Comparison of ENCODE assay signal across 27 cellular contexts in genomic region chr16:70720431-70721201, GRCh38. TPM values are rescaled to one million over a fixed set of nuclear protein-coding genes. Genes with fewer than 3 reads are reported as not detected.
DNase-seq lines count a peak whose midpoint lies in the region; ATAC-seq and TF ChIP-seq lines count a peak whose summit lies in the region.
"Had no signal": no experiment of that assay in that cellular context is flagged by ENCODE, and none has a peak within 500 bp of the region (broad histone marks: within the 10 kb centered on the region; RNA-seq: fewer than 3 reads in every experiment).

No MANE protein-coding gene starts in this region.

- ATAC-seq in left cardiac atrium (no peak), WTC11 (no peak), lung (ENCODE audit: insufficient read depth, low FRiP score) (peak; percentile 4), HG03460 (IDR thresholded peaks at IDR 0.05; ENCODE audit: unreplicated experiment) (no peak)
- ATAC-seq: gastroesophageal sphincter, HCT116, T-helper 17 cell had no signal

- TF ChIP-seq CTCF in cardiac muscle cell (IDR thresholded peaks at IDR 0.05; ENCODE audit: low read depth, low read length) (no peak), WTC11 (IDR thresholded peaks at IDR 0.05) (no peak), lung (IDR thresholded peaks at IDR 0.05; ENCODE audit: control extremely low read depth, extremely low read depth) (no peak)

- H3K9me3 Mint-ChIP-seq in WTC11: peaks cover 15% of the 10 kb centered on the region
- H3K9me3 Mint-ChIP-seq: activated CD4-positive, alpha-beta T cell treated with anti-CD3 and anti-CD28 coated beads, Interleukin-2, amount 10 ng/mL, durations not matched to agents 7 days and 5 days; IgD-negative memory B cell had no signal

- CTCF ChIA-PET in WTC11 (lab: Charles Lee): no interaction called here

- DNase-seq in cardiac muscle cell (ENCODE audit: low read depth in 1 of 2, low spot score in 1 of 2) (no peak), left cardiac atrium (no peak), WTC11 (ENCODE audit: low spot score) (no peak), lung (ENCODE audit: low spot score) (no peak), NCI-H526 (lab: John Stamatoyannopoulos, UW) (no peak)
- DNase-seq in central memory CD4-positive, alpha-beta T cell: no peak
- DNase-seq: activated CD4-positive, alpha-beta T cell treated with anti-CD3 and anti-CD28 coated beads, Interleukin-2, amount 10 ng/mL, durations not matched to agents 7 days and 5 days; activated CD8-positive, alpha-beta memory T cell treated with anti-CD3 and anti-CD28 coated beads, Interleukin-2, amount 50 U/mL, for 48 hours; activated gamma-delta T cell; adrenal gland; cortex of kidney; endodermal cell; hypothalamus; lower lobe of right lung; NCI-H1092 treated with DMSO at 0.1 percent for 48 hours; NCI-H1930; NCI-H226; NCI-H774; posterior cingulate gyrus; sigmoid colon; SK-N-SH; T-helper 17 cell had no signal

- no peaks in the 10 kb centered on the region for H3K36me3 ChIP-seq in cardiac muscle cell
- H3K36me3 ChIP-seq in lung (ENCODE audit: control insufficient read depth in 2 of 2, insufficient read depth in 2 of 2, low read length in 2 of 2): peaks cover 0 to 11% of the 10 kb centered on the region in 2 donors
- H3K36me3 ChIP-seq: adrenal gland, breast epithelium had no signal

- H3K9me3 ChIP-seq in cardiac muscle cell (ENCODE audit: low read depth): no peaks in the 10 kb centered on the region
- no peaks in the 10 kb centered on the region for H3K9me3 ChIP-seq in lung (ENCODE audit: control insufficient read depth in 2 of 2, insufficient read depth in 1 of 2, low read length in 1 of 2)
- H3K9me3 ChIP-seq: adrenal gland, breast epithelium, gastroesophageal sphincter, lower lobe of right lung, sigmoid colon, SK-N-SH had no signal

- peaks cover 24% of the 10 kb centered on the region for H3K4me1 ChIP-seq in cardiac muscle cell (ENCODE audit: low read depth)
- H3K4me1 ChIP-seq in lung (ENCODE audit: control insufficient read depth in 2 of 2, insufficient read depth in 2 of 2, low read length in 2 of 2): peaks cover 0 to 19% of the 10 kb centered on the region in 2 donors

- POLR2A ChIA-PET in WTC11 (lab: Charles Lee): no interaction called here

- no peak overlapping the region for H3K4me3 Mint-ChIP-seq in WTC11
- H3K4me3 Mint-ChIP-seq: activated CD4-positive, alpha-beta T cell treated with anti-CD3 and anti-CD28 coated beads, Interleukin-2, amount 10 ng/mL, durations not matched to agents 7 days and 5 days; endodermal cell; IgD-negative memory B cell; T-helper 17 cell had no signal

- H3K4me1 Mint-ChIP-seq in WTC11: peaks cover 8% of the 10 kb centered on the region

- peak overlapping the region; percentile 21 for H3K27ac ChIP-seq in cardiac muscle cell
- peak overlapping the region in 1 of 2 donors; percentile 54 for H3K27ac ChIP-seq in lung (ENCODE audit: low read depth in 1 of 2, low read length in 1 of 2)
- H3K27ac ChIP-seq: adrenal gland, breast epithelium, gastroesophageal sphincter, lower lobe of right lung, sigmoid colon had no signal

- intact Hi-C loops in left cardiac atrium (cut with DNase I): no loop called here

- 75 to 84% methylated on average over 18 of the region's 18 CpGs for WGBS in lung, 2 donors

- no peaks in the 10 kb centered on the region for H3K27me3 ChIP-seq in cardiac muscle cell
- no peaks in the 10 kb centered on the region for H3K27me3 ChIP-seq in lung (ENCODE audit: control insufficient read depth, insufficient read depth)
- H3K27me3 ChIP-seq: adrenal gland, breast epithelium, gastroesophageal sphincter, sigmoid colon had no signal

- peak overlapping the region; percentile 14; the same call in 1 of the 2 replicates for H3K27ac Mint-ChIP-seq in WTC11
- H3K27ac Mint-ChIP-seq: activated CD4-positive, alpha-beta T cell treated with anti-CD3 and anti-CD28 coated beads, Interleukin-2, amount 10 ng/mL, durations not matched to agents 7 days and 5 days; endodermal cell; IgD-negative memory B cell; T-helper 17 cell had no signal

- H3K27me3 Mint-ChIP-seq in WTC11 (ENCODE audit: low read depth): no peaks in the 10 kb centered on the region
- H3K27me3 Mint-ChIP-seq: activated CD4-positive, alpha-beta T cell treated with anti-CD3 and anti-CD28 coated beads, Interleukin-2, amount 10 ng/mL, durations not matched to agents 7 days and 5 days; IgD-negative memory B cell; T-helper 17 cell had no signal

- H3K36me3 Mint-ChIP-seq in WTC11: peaks cover 22% of the 10 kb centered on the region

- H3K4me3 ChIP-seq in cardiac muscle cell (no peak overlapping the region), lung (no peak overlapping the region)
- H3K4me3 ChIP-seq: adrenal gland, breast epithelium, gastroesophageal sphincter, lower lobe of right lung, sigmoid colon had no signal

TF ChIP-seq in WTC11, 78 proteins besides CTCF, POLR2A, EP300 and RAD21:
- TF ChIP-seq ATF2 (CRISPR knock-in tag; IDR thresholded peaks at IDR 0.05; ENCODE audit: borderline replicate concordance, low read depth): no peak
- TF ChIP-seq JUN (CRISPR knock-in tag; IDR thresholded peaks at IDR 0.05): no peak
- TF ChIP-seq ZNF416 (CRISPR knock-in tag; IDR thresholded peaks at IDR 0.05): no peak
- no peak for TF ChIP-seq NR2C2 (CRISPR knock-in tag; IDR thresholded peaks at IDR 0.05)
- TF ChIP-seq CREM (CRISPR knock-in tag; IDR thresholded peaks at IDR 0.05): no peak
- no peak for TF ChIP-seq ZNF396 (CRISPR knock-in tag; IDR thresholded peaks at IDR 0.05; ENCODE audit: borderline replicate concordance)
- no peak for TF ChIP-seq ZNF425 (CRISPR knock-in tag; conservative IDR thresholded peaks at IDR 0.05)
- TF ChIP-seq HMGXB4 (CRISPR knock-in tag; IDR thresholded peaks at IDR 0.05): no peak
- no peak for TF ChIP-seq ZNF138 (CRISPR knock-in tag; conservative IDR thresholded peaks at IDR 0.05)
- no peak for TF ChIP-seq ZNF219 (CRISPR knock-in tag; IDR thresholded peaks at IDR 0.05; ENCODE audit: borderline replicate concordance)
- no peak for TF ChIP-seq NFYB (CRISPR knock-in tag; conservative IDR thresholded peaks at IDR 0.05; ENCODE audit: low read depth)

RNA-seq across cellular contexts. Expression of gene MTSS2, which starts 34.8 kb away (rescaled TPM):
- 47.2 and 82.3 TPM in 2 replicates for total RNA-seq in cardiac muscle cell
- 12.4 and 22.7 TPM in 2 replicates for polyA plus RNA-seq in cardiac muscle cell
- 10 to 100 TPM; 50.7 to 51.4 TPM for total RNA-seq in left cardiac atrium
- 28.3 to 34.9 TPM (median 31.2 TPM) in 3 replicates for total RNA-seq in WTC11 (2021)
- total RNA-seq in lung: 10 to 100 TPM; 72.5 to 91.3 TPM
- polyA plus RNA-seq in lung: 10 to 100 TPM; 40.6 to 74.0 TPM
